Comparison of ENCODE assay signal across 1 cellular context in the genomic region with DNA sequence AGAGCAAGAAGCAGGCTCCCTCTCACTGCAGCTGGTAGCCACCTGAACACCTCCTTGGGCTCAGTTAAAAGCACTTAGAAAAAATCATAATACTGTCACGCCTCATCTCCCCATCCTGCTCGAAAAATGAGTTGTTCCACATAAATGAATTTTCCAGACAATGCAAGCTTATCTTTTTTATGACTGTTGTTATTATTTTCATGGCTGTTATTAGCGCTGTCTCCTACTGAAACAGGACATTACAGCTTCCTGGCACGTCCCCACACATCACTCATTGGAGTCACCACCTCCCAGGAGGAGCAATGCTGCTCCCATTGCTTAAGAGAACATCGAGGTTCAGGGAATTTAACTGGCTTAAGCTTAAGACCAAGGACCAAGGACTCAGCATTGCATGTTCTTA.
TF ChIP-seq lines count a peak whose summit lies in the region.

No MANE protein-coding gene starts in this region.

TF ChIP-seq in HEK293, 187 proteins besides CTCF, POLR2A, EP300 and RAD21 (continued from another document):
- TF ChIP-seq, protein P1, sequence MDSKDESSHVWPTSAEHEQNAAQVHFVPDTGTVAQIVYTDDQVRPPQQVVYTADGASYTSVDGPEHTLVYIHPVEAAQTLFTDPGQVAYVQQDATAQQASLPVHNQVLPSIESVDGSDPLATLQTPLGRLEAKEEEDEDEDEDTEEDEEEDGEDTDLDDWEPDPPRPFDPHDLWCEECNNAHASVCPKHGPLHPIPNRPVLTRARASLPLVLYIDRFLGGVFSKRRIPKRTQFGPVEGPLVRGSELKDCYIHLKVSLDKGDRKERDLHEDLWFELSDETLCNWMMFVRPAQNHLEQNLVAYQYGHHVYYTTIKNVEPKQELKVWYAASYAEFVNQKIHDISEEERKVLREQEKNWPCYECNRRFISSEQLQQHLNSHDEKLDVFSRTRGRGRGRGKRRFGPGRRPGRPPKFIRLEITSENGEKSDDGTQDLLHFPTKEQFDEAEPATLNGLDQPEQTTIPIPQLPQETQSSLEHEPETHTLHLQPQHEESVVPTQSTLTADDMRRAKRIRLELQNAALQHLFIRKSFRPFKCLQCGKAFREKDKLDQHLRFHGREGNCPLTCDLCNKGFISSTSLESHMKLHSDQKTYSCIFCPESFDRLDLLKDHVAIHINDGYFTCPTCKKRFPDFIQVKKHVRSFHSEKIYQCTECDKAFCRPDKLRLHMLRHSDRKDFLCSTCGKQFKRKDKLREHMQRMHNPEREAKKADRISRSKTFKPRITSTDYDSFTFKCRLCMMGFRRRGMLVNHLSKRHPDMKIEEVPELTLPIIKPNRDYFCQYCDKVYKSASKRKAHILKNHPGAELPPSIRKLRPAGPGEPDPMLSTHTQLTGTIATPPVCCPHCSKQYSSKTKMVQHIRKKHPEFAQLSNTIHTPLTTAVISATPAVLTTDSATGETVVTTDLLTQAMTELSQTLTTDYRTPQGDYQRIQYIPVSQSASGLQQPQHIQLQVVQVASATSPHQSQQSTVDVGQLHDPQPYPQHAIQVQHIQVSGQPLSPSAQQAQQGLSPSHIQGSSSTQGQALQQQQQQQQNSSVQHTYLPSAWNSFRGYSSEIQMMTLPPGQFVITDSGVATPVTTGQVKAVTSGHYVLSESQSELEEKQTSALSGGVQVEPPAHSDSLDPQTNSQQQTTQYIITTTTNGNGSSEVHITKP (tag by site-specific recombination; IDR thresholded peaks at IDR 0.05) = peak; percentile 71
- TF ChIP-seq ZNF423 (tag by site-specific recombination; IDR thresholded peaks at IDR 0.05) = no peak
